Comparison of ENCODE assay signal across 18 cellular contexts in the genomic region with DNA sequence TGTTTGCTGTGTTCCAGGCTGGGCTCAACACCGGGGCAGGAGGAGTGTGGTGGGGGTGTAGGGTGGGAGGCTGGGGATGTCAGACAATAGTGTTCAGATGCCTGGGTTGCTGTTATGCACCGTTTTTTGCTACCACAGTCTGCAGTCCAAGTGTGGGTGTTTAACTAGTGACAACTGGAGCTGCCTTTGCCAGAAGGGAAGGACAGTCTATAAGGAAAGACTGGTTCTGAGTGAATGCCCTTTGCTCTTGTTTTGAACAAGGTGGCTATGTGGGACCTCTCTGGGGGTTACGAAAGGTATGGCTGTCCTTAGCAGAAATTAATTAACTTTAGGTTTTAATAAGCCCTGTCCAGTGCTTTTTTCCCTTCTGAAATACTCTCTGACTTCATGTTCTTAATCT.
"Had no signal": no experiment of that assay in that cellular context is flagged by ENCODE, and none has a peak within 500 bp of the region (broad histone marks: within the 10 kb centered on the region; RNA-seq: fewer than 3 reads in every experiment).

No MANE protein-coding gene starts in this region.

- FAIRE-seq: endometrium, islet of Langerhans had no signal

- H3K9me3 ChIP-seq: left lung, lower lobe of right lung, pancreas, psoas muscle, right lobe of liver, thoracic aorta, transverse colon had no signal

- DNase-seq: cortex of kidney; effector memory CD4-positive, alpha-beta T cell; heart right ventricle; hypothalamus; left lung; lower lobe of right lung; occipital lobe; pancreas; psoas muscle; retina; right lobe of liver; stimulated activated CD4-positive, alpha-beta T cell treated with anti-CD3 and anti-CD28 coated beads, Interleukin-4, amount 100 ng/mL, for 24 hours; transverse colon had no signal

- H3K4me3 ChIP-seq: heart right ventricle, left lung, lower lobe of right lung, pancreas, psoas muscle, right lobe of liver, thoracic aorta, transverse colon had no signal

- H3K27me3 ChIP-seq: heart right ventricle, left lung, pancreas, right lobe of liver, transverse colon had no signal

- H3K36me3 ChIP-seq: heart right ventricle, left lung, pancreas, right lobe of liver, thoracic aorta, transverse colon had no signal

- ATAC-seq: esophagus mucosa; heart right ventricle; left lung; pancreas; psoas muscle; right lobe of liver; stimulated activated memory B cell treated with anti-CD40 and anti-IgM and Interleukin-4, amounts not matched to agents 10 μg/mL and 1 μg/mL and 100 μg/mL, for 72 hours had no signal

- H3K27ac ChIP-seq: left lung, lower lobe of right lung, pancreas, psoas muscle, right lobe of liver, thoracic aorta, transverse colon had no signal
